Comparison of ENCODE assay signal across 16 cellular contexts in the genomic region with DNA sequence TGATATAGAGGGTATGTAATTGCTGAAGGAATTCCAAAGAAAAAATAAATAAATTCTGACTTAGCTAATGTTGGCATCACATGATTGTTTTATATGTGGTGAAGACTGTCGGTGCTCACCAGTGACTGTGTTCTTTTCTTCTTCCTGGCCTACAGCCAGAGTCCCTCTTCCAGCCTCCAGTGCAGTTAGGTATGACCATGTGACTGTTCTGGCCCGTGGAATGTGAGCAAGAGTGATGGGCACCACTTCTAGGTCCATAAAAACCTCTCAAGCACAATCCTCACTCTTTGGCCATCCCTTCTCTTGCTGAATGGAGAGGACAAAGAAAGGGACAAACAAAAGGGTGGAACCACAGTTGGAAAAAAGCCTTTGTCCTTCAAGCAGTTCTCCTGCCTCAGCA.
"Had no signal": no experiment of that assay in that cellular context is flagged by ENCODE, and none has a peak within 500 bp of the region (broad histone marks: within the 10 kb centered on the region; RNA-seq: fewer than 3 reads in every experiment).

No MANE protein-coding gene starts in this region.

- DNase-seq: activated CD4-positive, alpha-beta memory T cell treated with anti-CD3 and anti-CD28 coated beads, Interleukin-2, amount 10 ng/mL, durations not matched to agents 7 days and 5 days; activated CD4-positive, alpha-beta T cell treated with anti-CD3 and anti-CD28 coated beads for 36 hours; activated gamma-delta T cell; activated T-cell treated with anti-CD3 and anti-CD28 coated beads, Interleukin-2, amount 50 U/mL, for 48 hours; foreskin keratinocyte; head of caudate nucleus; mesenchymal stem cell; nephron progenitor cell; stimulated activated CD4-positive, alpha-beta T cell treated with anti-CD3 and anti-CD28 coated beads, Interleukin-4, amount 100 ng/mL, for 1 hour; stimulated activated CD8-positive, alpha-beta memory T cell treated with anti-CD3 and anti-CD28 coated beads, Interleukin-4, amount 100 ng/mL, for 48 hours; stimulated activated naive CD8-positive, alpha-beta T cell treated with anti-CD3 and anti-CD28 coated beads, Interleukin-15, Interleukin-2, amounts not matched to agents 100 U/mL and 50 U/mL, for 24 hours; T-helper 9 cell; upper lobe of right lung had no signal

- H3K27me3 ChIP-seq: foreskin keratinocyte, suprapubic skin, upper lobe of right lung had no signal

- H3K27ac ChIP-seq: foreskin keratinocyte, suprapubic skin, upper lobe of right lung, VCaP had no signal

- H3K4me1 ChIP-seq: suprapubic skin, upper lobe of right lung had no signal

- H3K36me3 ChIP-seq: upper lobe of right lung had no signal

- H3K9me3 ChIP-seq: suprapubic skin, upper lobe of right lung had no signal

- ATAC-seq: activated CD4-positive, alpha-beta T cell treated with anti-CD3 and anti-CD28 coated beads for 36 hours; foreskin keratinocyte; left lobe of liver; stimulated activated naive CD8-positive, alpha-beta T cell treated with anti-CD3 and anti-CD28 coated beads, Interleukin-15, Interleukin-2, amounts not matched to agents 100 U/mL and 50 U/mL, for 24 hours had no signal

- H3K4me3 ChIP-seq: suprapubic skin, upper lobe of right lung had no signal
